Comparison of ENCODE assay signal across 8 cellular contexts in the genomic region with DNA sequence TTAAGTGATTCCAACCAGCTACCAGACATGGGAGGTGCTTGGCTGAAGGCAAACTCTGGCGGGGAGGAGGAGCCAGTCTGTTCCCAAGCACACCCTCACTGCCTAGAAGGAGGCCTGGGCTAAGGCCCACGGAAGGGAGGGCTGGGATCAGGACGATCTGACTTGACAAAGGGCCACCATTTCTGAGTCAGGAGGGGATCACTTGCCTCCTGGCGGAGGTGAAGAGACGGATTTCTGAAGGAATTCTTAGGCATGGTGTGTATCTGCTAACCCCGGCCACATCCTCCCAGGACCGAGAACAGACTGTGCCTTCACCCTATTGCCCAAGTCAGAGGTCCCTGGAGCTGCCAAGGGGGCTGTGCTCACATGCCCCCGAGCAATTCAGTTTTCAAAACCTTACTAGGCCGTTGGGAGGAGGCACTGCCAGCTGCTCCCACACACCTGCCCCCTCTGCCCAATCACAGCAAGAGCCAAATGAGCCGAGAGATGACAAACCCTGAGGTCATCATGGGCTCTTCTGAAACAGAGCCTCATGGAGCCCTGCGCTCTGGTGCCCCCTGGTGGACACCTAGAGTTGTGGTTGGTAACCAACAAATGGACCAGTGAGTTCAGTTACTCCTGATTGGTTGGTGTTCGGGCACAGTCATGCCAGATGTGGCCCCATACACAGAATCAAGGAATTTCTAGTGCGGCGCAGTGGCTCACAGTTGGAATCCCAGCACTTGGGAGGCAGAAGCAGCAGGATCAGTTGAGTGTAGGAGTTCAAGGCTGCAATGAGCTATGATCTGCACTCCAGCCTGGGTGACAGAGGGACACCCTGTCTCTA. TPM values are rescaled to one million over a fixed set of nuclear protein-coding genes. Genes with fewer than 3 reads are reported as not detected.
DNase-seq lines count a peak whose midpoint lies in the region; ATAC-seq, FAIRE-seq and TF ChIP-seq lines count a peak whose summit lies in the region.

No MANE protein-coding gene starts in this region.

- CTCF ChIA-PET in H1 (lab: Charles Lee; ENCODE audit: partially characterized antibody), result interaction anchor here (0.6 to 6.4 kb wide), 26 partner anchors 9 to 825 kb away, joined by 3 to 59 read pairs (median 5); a partner anchor contains a TSS

- peaks cover 0 to 6% (median 4%) of the 10 kb centered on the region in 4 experiments; a peak in 4 of 7 replicates for H3K27me3 ChIP-seq in H1 (replicated peaks in 1 of 4; ENCODE audit: control insufficient read depth in 3 of 4, extremely low read depth in 1 of 4, insufficient read depth in 3 of 4, low read length in 3 of 4)

- peaks cover 3% of the 10 kb centered on the region; the same call in 1 of the 2 replicates for H3K23me2 ChIP-seq in H1 (ENCODE audit: low read depth, low read length)

- peak overlapping the region; percentile 1 for H4K91ac ChIP-seq in H1 (replicated peaks; ENCODE audit: insufficient read length, low read length)

- H2BK5ac ChIP-seq in H1 (ENCODE audit: low read depth, low read length), result peak overlapping the region; percentile 97

- H3K4me1 ChIP-seq in H1 (replicated peaks in 1 of 4; ENCODE audit: control insufficient read depth in 3 of 4, insufficient read depth in 4 of 4, low read length in 3 of 4), result peaks cover 7 to 13% (median 11%) of the 10 kb centered on the region in 4 experiments

- H2BK20ac ChIP-seq in H1 (ENCODE audit: low read length), result peak overlapping the region; percentile 80; the same call in 1 of the 2 replicates

- H3K79me1 ChIP-seq in H1 (ENCODE audit: low read depth, low read length), result no peaks in the 10 kb centered on the region

- peak; percentile 96 for DNase-seq in Ammon's horn (ENCODE audit: low spot score)
- DNase-seq in activated CD4-positive, alpha-beta T cell treated with anti-CD3 and anti-CD28 coated beads, Interleukin-2, amount 50 U/mL, for 24 hours (ENCODE audit: low read depth in 1 of 2, low spot score in 1 of 2), result peak; percentile 91 to 95
- peak; percentile 97 for DNase-seq in H1 (ENCODE audit: low read depth in 1 of 2, low spot score in 2 of 2)
- DNase-seq in middle frontal gyrus (ENCODE audit: extremely low spot score, low spot score), result peak; percentile 85
- DNase-seq in stimulated activated CD8-positive, alpha-beta memory T cell treated with anti-CD3 and anti-CD28 coated beads, Interleukin-4, amount 100 ng/mL, for 48 hours, result peak; percentile 98
- DNase-seq in NCI-H1092 (lab: John Stamatoyannopoulos, UW), result no peak

- H3K23ac ChIP-seq in H1 (ENCODE audit: insufficient read length), result no peak overlapping the region

- H4K20me1 ChIP-seq in H1 (replicated peaks in 1 of 2; ENCODE audit: control insufficient read depth in 1 of 2, insufficient read depth in 2 of 2, low read length in 2 of 2), result no peaks in the 10 kb centered on the region

- H3K36me3 ChIP-seq in H1 (ENCODE audit: control insufficient read depth in 2 of 4, insufficient read depth in 4 of 4, low read length in 3 of 4), result no peaks in the 10 kb centered on the region

- TF ChIP-seq RAD21 in H1 (IDR thresholded peaks at IDR 0.05 in 1 of 2, conservative IDR thresholded peaks at IDR 0.05 in 1 of 2; ENCODE audit: low read depth in 2 of 2, low read length in 2 of 2), result peak; percentile 80 to 88

- TF ChIP-seq POLR2A in H1 (IDR thresholded peaks at IDR 0.05; ENCODE audit: control extremely low read depth in 1 of 2, low read depth in 2 of 2, low read length in 2 of 2), result peak in 1 of 2 experiments; percentile 70; a peak in 1 of 3 replicates

- peak in 2 of 3 experiments; percentile 93 to 99; a peak in 3 of 4 replicates for TF ChIP-seq CTCF in H1 (IDR thresholded peaks at IDR 0.05; ENCODE audit: control extremely low read depth in 1 of 3, insufficient read depth in 1 of 3, low read depth in 1 of 3, low read length in 3 of 3)

- no peak overlapping the region for H2BK120ac ChIP-seq in H1 (replicated peaks; ENCODE audit: low read depth, low read length)

- no peak for TF ChIP-seq EP300 in H1 (IDR thresholded peaks at IDR 0.05; ENCODE audit: borderline replicate concordance in 1 of 2, low read depth in 2 of 2, low read length in 2 of 2)

- H2AFZ ChIP-seq in H1 (ENCODE audit: low read length), result peak overlapping the region; percentile 18; the same call in 1 of the 2 replicates

- H3K14ac ChIP-seq in H1 (ENCODE audit: insufficient read length), result no peak overlapping the region

- H3K79me2 ChIP-seq in H1 (ENCODE audit: control insufficient read depth in 1 of 2, insufficient read depth in 2 of 2, low read length in 2 of 2), result no peaks in the 10 kb centered on the region

- no peak overlapping the region for H3K56ac ChIP-seq in H1 (replicated peaks; ENCODE audit: insufficient read length, low read depth, low read length)

- H2BK12ac ChIP-seq in H1 (ENCODE audit: low read depth, low read length), result peak overlapping the region; percentile 91

- peak overlapping the region; percentile 57 for H3K27ac ChIP-seq in H1 (ENCODE audit: low read depth, low read length)

- H2AK5ac ChIP-seq in H1 (ENCODE audit: low read depth, low read length), result no peak overlapping the region

- H2BK15ac ChIP-seq in H1 (ENCODE audit: low read length), result peak overlapping the region; percentile 81; the same call in 1 of the 2 replicates

- FAIRE-seq in H1 (lab: Jason Lieb, UNC), result peak; percentile 91

- H3K9me3 ChIP-seq in H1 (ENCODE audit: insufficient read depth in 2 of 2, low read depth in 1 of 2, low read length in 1 of 2), result no peaks in the 10 kb centered on the region

- peak overlapping the region in 2 of 4 experiments; percentile 51 to 65; a peak in 4 of 7 replicates for H3K9ac ChIP-seq in H1 (replicated peaks in 1 of 4; ENCODE audit: extremely low read depth in 1 of 4, low read depth in 3 of 4, low read length in 3 of 4)

- WGBS in H1 (ENCODE audit: extremely low coverage in 1 of 2, insufficient coverage in 1 of 2, insufficient read length in 1 of 2, insufficient replicate concordance in 2 of 2, low coverage in 1 of 2, low lambda C conversion rate in 2 of 2, missing lambda C conversion rate in 1 of 2), 2 experiments, result 24% methylated on average over 14 of the region's 14 CpGs; no CpG with 5 or more reads in 1 of the 2 experiments

- peak overlapping the region; percentile 88 for H3K18ac ChIP-seq in H1 (ENCODE audit: extremely low read depth, low read length)

- ATAC-seq in GM19438 (IDR thresholded peaks at IDR 0.05; ENCODE audit: low read depth, unreplicated experiment), result peak; percentile 82
- peak; percentile 87 for ATAC-seq in HG03571 (IDR thresholded peaks at IDR 0.05; ENCODE audit: unreplicated experiment)

- H3K4me3 ChIP-seq in H1 (ENCODE audit: extremely low read depth in 1 of 4, insufficient read depth in 2 of 4, low read depth in 3 of 4, low read length in 4 of 4), result peak overlapping the region in 2 of 4 experiments; percentile 14 to 31; a peak in 2 of 8 replicates

- H4K8ac ChIP-seq in H1 (ENCODE audit: extremely low read depth, insufficient read depth, low read length), result peak overlapping the region; percentile 47; the same call in 1 of the 2 replicates

- H4K5ac ChIP-seq in H1 (ENCODE audit: insufficient read length, low read depth, low read length), result peak overlapping the region; percentile 2

- peak overlapping the region; percentile 30 to 49; a peak in 3 of 4 replicates for H3K4me2 ChIP-seq in H1 (ENCODE audit: insufficient read depth in 1 of 2, low read depth in 2 of 2, low read length in 2 of 2)

- POLR2A ChIA-PET in H1 (lab: Charles Lee; ENCODE audit: partially characterized antibody), result interaction anchor here (0.6 to 2.3 kb wide), 10 partner anchors 12 to 374 kb away, joined by 3 to 7 read pairs (median 4); no protein-coding TSS in a partner anchor

- peak overlapping the region; percentile 47 for H3K4ac ChIP-seq in H1 (replicated peaks; ENCODE audit: insufficient read length, low read depth, low read length)

TF ChIP-seq in H1, 55 proteins besides CTCF, POLR2A, EP300 and RAD21 (continues in another document):
- TF ChIP-seq, protein P1, sequence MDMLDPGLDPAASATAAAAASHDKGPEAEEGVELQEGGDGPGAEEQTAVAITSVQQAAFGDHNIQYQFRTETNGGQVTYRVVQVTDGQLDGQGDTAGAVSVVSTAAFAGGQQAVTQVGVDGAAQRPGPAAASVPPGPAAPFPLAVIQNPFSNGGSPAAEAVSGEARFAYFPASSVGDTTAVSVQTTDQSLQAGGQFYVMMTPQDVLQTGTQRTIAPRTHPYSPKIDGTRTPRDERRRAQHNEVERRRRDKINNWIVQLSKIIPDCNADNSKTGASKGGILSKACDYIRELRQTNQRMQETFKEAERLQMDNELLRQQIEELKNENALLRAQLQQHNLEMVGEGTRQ (IDR thresholded peaks at IDR 0.05; ENCODE audit: low read length), result peak; percentile 55; the same call in 1 of the 2 replicates
- TF ChIP-seq TAF1 (IDR thresholded peaks at IDR 0.05; ENCODE audit: low read depth, low read length), result peak; percentile 64; the same call in 1 of the 2 replicates
- peak; percentile 65; the same call in 1 of the 2 replicates for TF ChIP-seq JUN (IDR thresholded peaks at IDR 0.05; ENCODE audit: low read depth, low read length)
- TF ChIP-seq HDAC6 (IDR thresholded peaks at IDR 0.05; ENCODE audit: low read depth, low read length), result no peak
- no peak for TF ChIP-seq CBX8 (IDR thresholded peaks at IDR 0.05; ENCODE audit: borderline replicate concordance, low read depth, low read length)
- no peak for TF ChIP-seq SAP30 (IDR thresholded peaks at IDR 0.05; ENCODE audit: insufficient read depth, insufficient replicate concordance, low read length)
- TF ChIP-seq RBBP5 (IDR thresholded peaks at IDR 0.05; ENCODE audit: borderline replicate concordance, low read depth, low read length), result peak; percentile 69; the same call in 1 of the 2 replicates
- TF ChIP-seq, protein P2, sequence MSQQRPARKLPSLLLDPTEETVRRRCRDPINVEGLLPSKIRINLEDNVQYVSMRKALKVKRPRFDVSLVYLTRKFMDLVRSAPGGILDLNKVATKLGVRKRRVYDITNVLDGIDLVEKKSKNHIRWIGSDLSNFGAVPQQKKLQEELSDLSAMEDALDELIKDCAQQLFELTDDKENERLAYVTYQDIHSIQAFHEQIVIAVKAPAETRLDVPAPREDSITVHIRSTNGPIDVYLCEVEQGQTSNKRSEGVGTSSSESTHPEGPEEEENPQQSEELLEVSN (IDR thresholded peaks at IDR 0.05), result no peak

RNA-seq across cellular contexts. Expression of a gene that starts 6.5 kb away (rescaled TPM):
- 33.9 and 38.6 TPM in 2 replicates for total RNA-seq in H1 (2021; fragmentation: NEBNext Ultra II Directional; extraction: Animal tissue kit (Norgen Biotek cat#: 25700))
- polyA plus RNA-seq in H1 (2011; rRNA removed), result 10.4 and 18.2 TPM in 2 replicates
- polyA plus RNA-seq in H1 (2011; cell fraction: cytosol; rRNA removed), result 15.6 TPM
- 105 TPM for polyA plus RNA-seq in H1 (2011; cell fraction: nucleus; rRNA removed)
- polyA plus RNA-seq in H1 (2012, experiment 1 of 2), result 24.4 to 39.8 TPM (median 29.1 TPM) in 4 replicates
- polyA plus RNA-seq in H1 (2012, experiment 2 of 2), result 11.0 TPM
- polyA plus RNA-seq in H1 (2013, experiment 1 of 2), result 20.0 TPM
- polyA plus RNA-seq in H1 (2013, experiment 2 of 2), result 17.6 TPM
- polyA minus RNA-seq in H1 (2011; rRNA and poly(A)+ RNA removed), result 10.8 and 11.1 TPM in 2 replicates
- polyA minus RNA-seq in H1 (2011; cell fraction: cytosol; rRNA and poly(A)+ RNA removed), result 12.0 TPM
- polyA minus RNA-seq in H1 (2011; cell fraction: nucleus; rRNA and poly(A)+ RNA removed), result 19.7 TPM
